Comparison of ENCODE assay signal across 15 cellular contexts in genomic region chr5:78602400-78602799, GRCh38. TPM values are rescaled to one million over a fixed set of nuclear protein-coding genes. Genes with fewer than 3 reads are reported as not detected.
A peak's percentile ranks its signal among the peaks of the same experiment; 100 is the strongest.
DNase-seq lines count a peak whose midpoint lies in the region; ATAC-seq, FAIRE-seq and TF ChIP-seq lines count a peak whose summit lies in the region.
"Had no signal": no experiment of that assay in that cellular context is flagged by ENCODE, and none has a peak within 500 bp of the region (broad histone marks: within the 10 kb centered on the region; RNA-seq: fewer than 3 reads in every experiment).

No MANE protein-coding gene starts in this region.

- H3K4me1 Mint-ChIP-seq in HFFc6 (ENCODE audit: low read depth) (peaks cover 58% of the 10 kb centered on the region), chondrocyte (ENCODE audit: low read depth) (peaks cover 77% of the 10 kb centered on the region), nephron (peaks cover 59% of the 10 kb centered on the region)
- no peaks in the 10 kb centered on the region for H3K4me1 Mint-ChIP-seq in activated CD4-positive, alpha-beta memory T cell treated with anti-CD3 and anti-CD28 coated beads for 36 hours (ENCODE audit: low read depth)
- H3K4me1 Mint-ChIP-seq: CD4-positive, alpha-beta memory T cell had no signal

- no peak overlapping the region for H3K9ac ChIP-seq in smooth muscle cell (ENCODE audit: low read depth)

- WGBS in A549 (ENCODE audit: missing lambda C conversion rate): 1% methylated on average over 2 of the region's 2 CpGs
- 79% methylated on average over 2 of the region's 2 CpGs for WGBS in smooth muscle cell (ENCODE audit: low lambda C conversion rate)

- H3K4me3 Mint-ChIP-seq in HFFc6 (no peak overlapping the region), chondrocyte (ENCODE audit: unreplicated experiment) (no peak overlapping the region), nephron (no peak overlapping the region)
- no peak overlapping the region for H3K4me3 Mint-ChIP-seq in activated CD4-positive, alpha-beta memory T cell treated with anti-CD3 and anti-CD28 coated beads for 36 hours
- H3K4me3 Mint-ChIP-seq: B cell; CD4-positive, alpha-beta memory T cell had no signal

- peaks cover 29% of the 10 kb centered on the region for H4K20me1 ChIP-seq in smooth muscle cell (ENCODE audit: low read depth)

- H2AFZ ChIP-seq in smooth muscle cell (ENCODE audit: low read depth): no peak overlapping the region

- peak; percentile 62 to 79 for ATAC-seq in A549

- TF ChIP-seq CTCF in A549 (IDR thresholded peaks at IDR 0.05) (no peak), HFFc6 (IDR thresholded peaks at IDR 0.05) (no peak), chondrocyte (IDR thresholded peaks at IDR 0.05) (no peak), nephron (IDR thresholded peaks at IDR 0.05; ENCODE audit: unreplicated experiment in 3 of 3) (no peak), smooth muscle cell (IDR thresholded peaks at IDR 0.05; ENCODE audit: borderline replicate concordance, insufficient read depth, poor library complexity, severe bottlenecking) (no peak), WERI-Rb-1 (IDR thresholded peaks at IDR 0.05; ENCODE audit: low read depth, low read length) (no peak)

- H3K4me3 ChIP-seq in A549 (no peak overlapping the region), smooth muscle cell (no peak overlapping the region), WERI-Rb-1 (ENCODE audit: low read depth, low read length) (no peak overlapping the region)

- H3K36me3 ChIP-seq in smooth muscle cell (ENCODE audit: low read depth) (no peaks in the 10 kb centered on the region), WERI-Rb-1 (peaks cover 2% of the 10 kb centered on the region; the same call in 1 of the 2 replicates)

- TF ChIP-seq RAD21 in A549 (conservative IDR thresholded peaks at IDR 0.05 in 1 of 2, IDR thresholded peaks at IDR 0.05 in 1 of 2): 0 out of 5 replicates have a peak, but pooled peaks of 1 of the 2 experiments have one; percentile 8

- peaks cover 23% of the 10 kb centered on the region for H3F3A ChIP-seq in smooth muscle cell (ENCODE audit: low read depth)

- H3K27ac ChIP-seq in A549: peak overlapping the region; percentile 88 to 93
- no peak overlapping the region for H3K27ac ChIP-seq in smooth muscle cell (ENCODE audit: low read depth)
- H3K27ac ChIP-seq in WERI-Rb-1: no peak overlapping the region

- H3K79me2 ChIP-seq in smooth muscle cell (ENCODE audit: low read depth): peaks cover 42% of the 10 kb centered on the region

- H3K4me1 ChIP-seq in A549: peaks cover 93% of the 10 kb centered on the region
- peaks cover 9% of the 10 kb centered on the region for H3K4me1 ChIP-seq in smooth muscle cell (ENCODE audit: low read depth)

- 0 out of 5 replicates have a peak, but pooled peaks of 1 of the 2 experiments have one; percentile 41 for TF ChIP-seq EP300 in A549 (IDR thresholded peaks at IDR 0.05)

- H3K27me3 ChIP-seq in smooth muscle cell (ENCODE audit: low read depth) (no peaks in the 10 kb centered on the region), WERI-Rb-1 (ENCODE audit: insufficient read depth, low read depth, severe bottlenecking) (no peaks in the 10 kb centered on the region)

- H3K9me3 Mint-ChIP-seq in HFFc6: no peaks in the 10 kb centered on the region
- no peaks in the 10 kb centered on the region for H3K9me3 Mint-ChIP-seq in chondrocyte (ENCODE audit: low read depth)
- no peaks in the 10 kb centered on the region for H3K9me3 Mint-ChIP-seq in nephron
- no peaks in the 10 kb centered on the region for H3K9me3 Mint-ChIP-seq in activated CD4-positive, alpha-beta memory T cell treated with anti-CD3 and anti-CD28 coated beads for 36 hours

- CTCF ChIA-PET in A549 (lab: Yijun Ruan, JAX): interaction anchor here (0.7 to 1.5 kb wide), 3 partner anchors 15 to 38 kb away, joined by 3 to 4 read pairs (median 3); no protein-coding TSS in a partner anchor
- CTCF ChIA-PET in activated CD4-positive, alpha-beta memory T cell treated with anti-CD3 and anti-CD28 coated beads for 36 hours (lab: Charles Lee): no interaction called here

- TF ChIP-seq POLR2A in A549 (IDR thresholded peaks at IDR 0.05; ENCODE audit: low read length): no peak

- no peak for FAIRE-seq in A549 (lab: Jason Lieb, UNC)
- FAIRE-seq: GM18507 had no signal

- POLR2A ChIA-PET in A549 (lab: Yijun Ruan, JAX): no interaction called here
- POLR2A ChIA-PET in activated CD4-positive, alpha-beta memory T cell treated with anti-CD3 and anti-CD28 coated beads for 36 hours (lab: Charles Lee): no interaction called here

- no peaks in the 10 kb centered on the region for H3K9me3 ChIP-seq in A549
- H3K9me3 ChIP-seq in smooth muscle cell (replicated peaks; ENCODE audit: low read depth): no peaks in the 10 kb centered on the region
- no peaks in the 10 kb centered on the region for H3K9me3 ChIP-seq in WERI-Rb-1 (ENCODE audit: severe bottlenecking)

- DNase-seq in A549 (ENCODE audit: low read depth in 1 of 2, low spot score in 1 of 2) (peak; percentile 35 to 87), HFFc6 (no peak), chondrocyte (ENCODE audit: low spot score) (no peak), smooth muscle cell (lab: John Stamatoyannopoulos, UW; ENCODE audit: unreplicated experiment) (no peak), WERI-Rb-1 (no peak), NCI-H82 (lab: John Stamatoyannopoulos, UW) (no peak)
- no peak for DNase-seq in activated CD4-positive, alpha-beta memory T cell treated with anti-CD3 and anti-CD28 coated beads for 36 hours
- DNase-seq: CD4-positive, alpha-beta memory T cell; H7; Kasumi-1; NCI-H1930; NCI-H510A had no signal

- H3K4me2 ChIP-seq in A549 (peak overlapping the region; percentile 78), smooth muscle cell (no peak overlapping the region)

- intact Hi-C loops in activated CD4-positive, alpha-beta memory T cell treated with anti-CD3 and anti-CD28 coated beads for 36 hours (cut with micrococcal nuclease): no loop called here

- H3K27me3 Mint-ChIP-seq in HFFc6 (ENCODE audit: insufficient read depth) (peaks cover 2% of the 10 kb centered on the region; the same call in 1 of the 2 replicates), chondrocyte (ENCODE audit: low read depth) (no peaks in the 10 kb centered on the region), nephron (ENCODE audit: low read depth) (no peaks in the 10 kb centered on the region)
- H3K27me3 Mint-ChIP-seq in activated CD4-positive, alpha-beta memory T cell treated with anti-CD3 and anti-CD28 coated beads for 36 hours: peaks cover 4% of the 10 kb centered on the region
- H3K27me3 Mint-ChIP-seq: B cell had no signal

- 0 out of 2 replicates have a peak overlapping the region, but pooled peaks have one; percentile 73 for H3K27ac Mint-ChIP-seq in HFFc6
- peak overlapping the region; percentile 84 for H3K27ac Mint-ChIP-seq in chondrocyte (ENCODE audit: unreplicated experiment)
- peak overlapping the region; percentile 91 to 93 (median 93) for H3K27ac Mint-ChIP-seq in nephron
- H3K27ac Mint-ChIP-seq in activated CD4-positive, alpha-beta memory T cell treated with anti-CD3 and anti-CD28 coated beads for 36 hours: no peak overlapping the region
- H3K27ac Mint-ChIP-seq: B cell; CD4-positive, alpha-beta memory T cell had no signal

- H3K36me3 Mint-ChIP-seq in HFFc6 (ENCODE audit: low read depth): peaks cover 2% of the 10 kb centered on the region; the same call in 1 of the 2 replicates
- H3K36me3 Mint-ChIP-seq in chondrocyte (ENCODE audit: low read depth): peaks cover 3% of the 10 kb centered on the region
- peaks cover 36% of the 10 kb centered on the region for H3K36me3 Mint-ChIP-seq in nephron (ENCODE audit: low read depth)
- H3K36me3 Mint-ChIP-seq in activated CD4-positive, alpha-beta memory T cell treated with anti-CD3 and anti-CD28 coated beads for 36 hours: no peaks in the 10 kb centered on the region
- H3K36me3 Mint-ChIP-seq: CD4-positive, alpha-beta memory T cell had no signal

TF ChIP-seq in A549, 52 proteins besides CTCF, POLR2A, EP300 and RAD21 (continues in another document):
- TF ChIP-seq ZC3H11A (IDR thresholded peaks at IDR 0.05) (no peak), MYC (IDR thresholded peaks at IDR 0.05; ENCODE audit: borderline replicate concordance, low read length) (no peak), BCL3 (IDR thresholded peaks at IDR 0.05) (0 out of 3 replicates have a peak, but pooled peaks have one; percentile 12), RFX5 (IDR thresholded peaks at IDR 0.05) (no peak), CEBPB (IDR thresholded peaks at IDR 0.05) (peak in 1 of 2 experiments; percentile 45; a peak in 2 of 4 replicates)
- TF ChIP-seq, protein P1, sequence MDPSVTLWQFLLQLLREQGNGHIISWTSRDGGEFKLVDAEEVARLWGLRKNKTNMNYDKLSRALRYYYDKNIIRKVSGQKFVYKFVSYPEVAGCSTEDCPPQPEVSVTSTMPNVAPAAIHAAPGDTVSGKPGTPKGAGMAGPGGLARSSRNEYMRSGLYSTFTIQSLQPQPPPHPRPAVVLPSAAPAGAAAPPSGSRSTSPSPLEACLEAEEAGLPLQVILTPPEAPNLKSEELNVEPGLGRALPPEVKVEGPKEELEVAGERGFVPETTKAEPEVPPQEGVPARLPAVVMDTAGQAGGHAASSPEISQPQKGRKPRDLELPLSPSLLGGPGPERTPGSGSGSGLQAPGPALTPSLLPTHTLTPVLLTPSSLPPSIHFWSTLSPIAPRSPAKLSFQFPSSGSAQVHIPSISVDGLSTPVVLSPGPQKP (IDR thresholded peaks at IDR 0.05; ENCODE audit: low read depth, low read length): no peak

RNA-seq across cellular contexts. Expression of gene LHFPL2, which starts 46.2 kb away (rescaled TPM):
- polyA plus RNA-seq in A549 (2011; rRNA removed) (24.9 and 32.2 TPM in 2 replicates), A549 (2017; fragmentation: RNase III; extraction: RNeasy Plus Mini Kit Qiagen cat#74134 plus additional on column Dnase treatment) (33.4 to 44.3 TPM (median 41.7 TPM) in 3 replicates), smooth muscle cell (10.5 and 13.4 TPM in 2 replicates)
- 9.8 and 16.2 TPM in 2 replicates for polyA plus RNA-seq in A549 (2012; cell fraction: cytosol; rRNA removed)
- polyA plus RNA-seq in A549 (2012; cell fraction: nucleus; rRNA removed): 17.8 and 26.0 TPM in 2 replicates
- polyA minus RNA-seq in A549 (2011; rRNA and poly(A)+ RNA removed): 36.3 and 39.2 TPM in 2 replicates
- total RNA-seq in HFFc6 (2021; fragmentation: NEBNext Ultra II Directional; extraction: Animal tissue kit (Norgen Biotek cat#: 25700)): 10 to 100 TPM; 14.4 to 18.9 (median 16.7) TPM
- total RNA-seq in chondrocyte (45.4 to 49.6 TPM (median 49.4 TPM) in 3 replicates), smooth muscle cell (18.6 and 18.8 TPM in 2 replicates)
- under 1 TPM; 0.05 to 0.19 TPM for total RNA-seq in activated CD4-positive, alpha-beta memory T cell treated with anti-CD3 and anti-CD28 coated beads for 36 hours

Comparison
In these comparisons a context has a peak if more than half of its experiments do, and no peak if none do; other contexts are left out.
1. DNase-seq: peak in A549 (2 of 2); none in HFFc6 (single experiment), chondrocyte (single experiment), smooth muscle cell (single experiment), activated CD4-positive, alpha-beta memory T cell treated with anti-CD3 and anti-CD28 coated beads for 36 hours (single experiment), WERI-Rb-1 (single experiment) and NCI-H82 (single experiment).
2. H3K27ac ChIP-seq: peak in A549 (2 of 2); none in smooth muscle cell (single experiment) and WERI-Rb-1 (single experiment).
3. RNA of gene LHFPL2, which starts 46.2 kb away (total RNA-seq): 45.4 to 49.6 TPM in chondrocyte, 18.6 to 18.8 TPM in smooth muscle cell and 14.4 to 18.9 TPM in HFFc6; 0.05 to 0.19 TPM in activated CD4-positive, alpha-beta memory T cell treated with anti-CD3 and anti-CD28 coated beads for 36 hours; every median in the first group is over 10 times any median in the second.